10 cellular contexts compared by ENCODE assay signal in the genomic region with DNA sequence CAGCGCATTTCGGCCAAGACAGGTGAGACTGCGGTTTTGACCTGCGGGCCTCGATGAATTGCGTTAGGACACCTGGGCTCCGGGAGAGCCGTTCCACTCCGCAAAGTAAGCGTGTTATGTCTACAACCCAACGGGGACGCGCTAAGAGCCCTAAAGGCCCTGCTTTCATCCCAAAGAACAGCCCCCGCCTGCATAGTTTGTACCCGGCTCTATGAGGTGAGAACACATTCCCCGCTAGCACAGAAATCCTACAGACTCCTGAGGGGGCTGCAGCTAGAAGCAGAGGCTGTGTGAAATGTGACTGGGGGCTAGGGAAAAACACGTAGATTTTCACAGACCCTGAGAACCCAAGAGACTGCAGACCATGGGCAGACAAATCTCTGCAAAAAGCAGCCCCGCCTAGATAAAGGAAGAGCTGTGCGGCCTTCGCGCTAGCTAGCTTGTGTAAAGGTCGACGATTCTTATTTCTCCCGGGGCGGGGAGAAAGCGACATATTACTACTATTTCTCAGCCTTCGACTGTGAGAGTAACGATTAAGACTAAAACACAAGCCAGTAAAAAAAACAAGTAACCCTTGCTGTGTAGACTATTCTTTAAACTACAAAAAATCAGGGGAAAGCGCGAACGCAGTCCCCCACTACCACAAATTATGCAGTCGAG. TPM values are rescaled to one million over a fixed set of nuclear protein-coding genes. Genes with fewer than 3 reads are reported as not detected.
DNase-seq lines count a peak whose midpoint lies in the region; ATAC-seq and TF ChIP-seq lines count a peak whose summit lies in the region.
"Not testable (repeated sequence)": the region's sequence is repeated elsewhere in the genome, so short reads cannot be mapped to it uniquely, and the experiment has no call there.
"Had no signal": no experiment of that assay in that cellular context is flagged by ENCODE, and none has a peak within 500 bp of the region (broad histone marks: within the 10 kb centered on the region; RNA-seq: fewer than 3 reads in every experiment).

No MANE protein-coding gene starts in this region.

- H3K27ac ChIP-seq in cingulate gyrus (ENCODE audit: low read depth, low read length) (peak overlapping the region; percentile 47), stomach (peak overlapping the region in 4 of 5 donors; percentile 76 to 89 (median 80))

- peak overlapping the region; percentile 52 for H3K4me3 Mint-ChIP-seq in activated CD4-positive, alpha-beta memory T cell treated with anti-CD3 and anti-CD28 coated beads for 36 hours
- peak overlapping the region; percentile 33 to 91 (median 70) for H3K4me3 Mint-ChIP-seq in naive thymus-derived CD8-positive, alpha-beta T cell

- not testable (repeated sequence) for H3K9me3 Mint-ChIP-seq in activated CD4-positive, alpha-beta memory T cell treated with anti-CD3 and anti-CD28 coated beads for 36 hours; naive thymus-derived CD8-positive, alpha-beta T cell

- peak; percentile 90 for ATAC-seq in GM18508 (IDR thresholded peaks at IDR 0.05; ENCODE audit: insufficient read depth, unreplicated experiment)
- peak; percentile 85 for ATAC-seq in GM21576 (IDR thresholded peaks at IDR 0.05; ENCODE audit: unreplicated experiment)
- peak; percentile 92 for ATAC-seq in HG03097 (IDR thresholded peaks at IDR 0.05; ENCODE audit: low FRiP score, unreplicated experiment)
- ATAC-seq in naive thymus-derived CD8-positive, alpha-beta T cell: peak; percentile 85 to 88

- TF ChIP-seq EP300 in stomach (IDR thresholded peaks at IDR 0.05): not testable (repeated sequence)

- CTCF ChIA-PET in activated CD4-positive, alpha-beta memory T cell treated with anti-CD3 and anti-CD28 coated beads for 36 hours (lab: Charles Lee): not testable (repeated sequence)

- H3K9me3 ChIP-seq in stomach: not testable (repeated sequence)

- H3K4me3 ChIP-seq in stomach: not testable (repeated sequence)

- not testable (repeated sequence) for H3K36me3 ChIP-seq in stomach

- DNase-seq in NCI-H526 treated with DMSO at 0.1 percent for 48 hours (lab: John Stamatoyannopoulos, UW): peak; percentile 86
- DNase-seq in activated CD4-positive, alpha-beta memory T cell treated with anti-CD3 and anti-CD28 coated beads for 36 hours: peak; percentile 48
- peak in 6 of 10 donors; percentile 20 to 35 (median 22) for DNase-seq in naive thymus-derived CD8-positive, alpha-beta T cell
- not testable (repeated sequence) for DNase-seq in stomach

- H3K27me3 Mint-ChIP-seq in activated CD4-positive, alpha-beta memory T cell treated with anti-CD3 and anti-CD28 coated beads for 36 hours; naive thymus-derived CD8-positive, alpha-beta T cell: not testable (repeated sequence)

- not testable (repeated sequence) for H3K36me3 Mint-ChIP-seq in activated CD4-positive, alpha-beta memory T cell treated with anti-CD3 and anti-CD28 coated beads for 36 hours; naive thymus-derived CD8-positive, alpha-beta T cell

- not testable (repeated sequence) for TF ChIP-seq CTCF in stomach (IDR thresholded peaks at IDR 0.05)

- 1 to 12% (median 4%) methylated on average over 6 to 7 of the region's 32 CpGs; no CpG with 5 or more reads in 1 of the 5 donors for WGBS in stomach, 5 donors

- POLR2A ChIA-PET in activated CD4-positive, alpha-beta memory T cell treated with anti-CD3 and anti-CD28 coated beads for 36 hours (lab: Charles Lee): interaction anchor here (1.1 to 1.4 kb wide), 2 partner anchors 8 to 148 kb away, joined by 4 to 6 read pairs; no protein-coding TSS in a partner anchor
- POLR2A ChIA-PET in naive thymus-derived CD8-positive, alpha-beta T cell (lab: Charles Lee): interaction anchor here (1.1 to 1.2 kb wide), 2 partner anchors 8 to 14 kb away, joined by 3 to 6 read pairs; no protein-coding TSS in a partner anchor

- intact Hi-C loops in activated CD4-positive, alpha-beta memory T cell treated with anti-CD3 and anti-CD28 coated beads for 36 hours (cut with micrococcal nuclease); stomach (cut with DNase I; ENCODE audit: low total_unique reads): not testable (repeated sequence)

- H3K27ac Mint-ChIP-seq in activated CD4-positive, alpha-beta memory T cell treated with anti-CD3 and anti-CD28 coated beads for 36 hours: peak overlapping the region; percentile 99
- H3K27ac Mint-ChIP-seq in naive thymus-derived CD8-positive, alpha-beta T cell: peak overlapping the region; percentile 52 to 100 (median 98)

- TF ChIP-seq POLR2A in stomach (IDR thresholded peaks at IDR 0.05): not testable (repeated sequence)

- peaks cover 14% of the 10 kb centered on the region for H3K4me1 Mint-ChIP-seq in activated CD4-positive, alpha-beta memory T cell treated with anti-CD3 and anti-CD28 coated beads for 36 hours (ENCODE audit: low read depth)
- peaks cover 3 to 12% (median 7%) of the 10 kb centered on the region in 4 donors for H3K4me1 Mint-ChIP-seq in naive thymus-derived CD8-positive, alpha-beta T cell

- H3K4me1 ChIP-seq in stomach: not testable (repeated sequence)

- H3K27me3 ChIP-seq in stomach: peaks cover 0 to 22% (median 0%) of the 10 kb centered on the region in 3 donors

RNA-seq across cellular contexts. Expression of gene PPIAL4F, which starts 32.5 kb away (rescaled TPM):
- total RNA-seq in activated CD4-positive, alpha-beta memory T cell treated with anti-CD3 and anti-CD28 coated beads for 36 hours: not detected
- total RNA-seq in naive thymus-derived CD8-positive, alpha-beta T cell: not detected
- not detected for polyA plus RNA-seq in naive thymus-derived CD8-positive, alpha-beta T cell
- not detected for total RNA-seq in stomach
- polyA plus RNA-seq in stomach: not detected
- total RNA-seq: H4, mesenteric fat pad had no signal
